Comparison of ENCODE assay signal across 19 cellular contexts in genomic region chr6:149368065-149368464, GRCh38. TPM values are rescaled to one million over a fixed set of nuclear protein-coding genes. Genes with fewer than 3 reads are reported as not detected.
A peak's percentile ranks its signal among the peaks of the same experiment; 100 is the strongest.
DNase-seq lines count a peak whose midpoint lies in the region; ATAC-seq and TF ChIP-seq lines count a peak whose summit lies in the region.
"Had no signal": no experiment of that assay in that cellular context is flagged by ENCODE, and none has a peak within 500 bp of the region (broad histone marks: within the 10 kb centered on the region; RNA-seq: fewer than 3 reads in every experiment).

No MANE protein-coding gene starts in this region.

- H3K36me3 Mint-ChIP-seq in activated T-cell treated with anti-CD3 and anti-CD28 coated beads, Interleukin-2, amount 50 U/mL, for 4 hours (ENCODE audit: insufficient read depth): peaks cover 23% of the 10 kb centered on the region
- peaks cover 53% of the 10 kb centered on the region for H3K36me3 Mint-ChIP-seq in stimulated activated effector memory CD8-positive, alpha-beta T cell treated with anti-CD3 and anti-CD28 coated beads, Interleukin-12 subunit alpha, Interleukin-12 subunit beta, amount 100 ng/mL, for 72 hours

- no peak for TF ChIP-seq CTCF in thyroid gland (IDR thresholded peaks at IDR 0.05)

- H3K27me3 Mint-ChIP-seq in activated T-cell treated with anti-CD3 and anti-CD28 coated beads, Interleukin-2, amount 50 U/mL, for 4 hours (ENCODE audit: low read depth): no peaks in the 10 kb centered on the region

- no peaks in the 10 kb centered on the region for H3K27me3 ChIP-seq in thyroid gland
- H3K27me3 ChIP-seq: hepatocyte, SJCRH30 had no signal

- no peak for DNase-seq in activated T-cell treated with anti-CD3 and anti-CD28 coated beads, Interleukin-2, amount 50 U/mL, for 4 hours
- no peak for DNase-seq in activated T-cell treated with anti-CD3 and anti-CD28 coated beads, Interleukin-2, amount 50 U/mL, for 1 hour
- no peak for DNase-seq in stimulated activated effector memory CD8-positive, alpha-beta T cell treated with anti-CD3 and anti-CD28 coated beads, Interleukin-12 subunit alpha, Interleukin-12 subunit beta, amount 100 ng/mL, for 72 hours (ENCODE audit: low spot score in 2 of 2)
- DNase-seq in thyroid gland: no peak
- no peak for DNase-seq in foreskin melanocyte
- DNase-seq in GDM1 (lab: John Stamatoyannopoulos, UW): no peak
- DNase-seq: activated CD4-positive, alpha-beta T cell treated with anti-CD3 and anti-CD28 coated beads for 1 hour; central memory CD4-positive, alpha-beta T cell; effector CD8-positive, alpha-beta T cell; kidney glomerular epithelial cell; NCI-H1694 treated with DMSO at 0.1 percent for 48 hours; NCI-H446 treated with DMSO at 0.1 percent for 48 hours; SJCRH30; stimulated activated CD4-positive, alpha-beta T cell treated with anti-CD3 and anti-CD28 coated beads, Interleukin-4, amount 100 ng/mL, for 1 hour had no signal

- intact Hi-C loops in thyroid gland (cut with DNase I): no loop called here

- no peaks in the 10 kb centered on the region for H3K9me3 Mint-ChIP-seq in activated T-cell treated with anti-CD3 and anti-CD28 coated beads, Interleukin-2, amount 50 U/mL, for 4 hours
- H3K9me3 Mint-ChIP-seq in stimulated activated effector memory CD8-positive, alpha-beta T cell treated with anti-CD3 and anti-CD28 coated beads, Interleukin-12 subunit alpha, Interleukin-12 subunit beta, amount 100 ng/mL, for 72 hours: no peaks in the 10 kb centered on the region
- H3K9me3 Mint-ChIP-seq: CD14-positive monocyte had no signal

- TF ChIP-seq POLR2A in thyroid gland (IDR thresholded peaks at IDR 0.05): no peak

- H3K27ac Mint-ChIP-seq in stimulated activated effector memory CD8-positive, alpha-beta T cell treated with anti-CD3 and anti-CD28 coated beads, Interleukin-12 subunit alpha, Interleukin-12 subunit beta, amount 100 ng/mL, for 72 hours: no peak overlapping the region
- H3K27ac Mint-ChIP-seq: CD14-positive monocyte had no signal

- H3K27ac ChIP-seq in thyroid gland: no peak overlapping the region
- H3K27ac ChIP-seq: hepatocyte, SJCRH30 had no signal

- H3K4me1 ChIP-seq in thyroid gland: peaks cover 0 to 10% of the 10 kb centered on the region in 2 donors

- 89 to 92% methylated on average over 1 of the region's 1 CpG for WGBS in thyroid gland, 2 donors

- H3K4me3 Mint-ChIP-seq in activated T-cell treated with anti-CD3 and anti-CD28 coated beads, Interleukin-2, amount 50 U/mL, for 4 hours: no peak overlapping the region
- no peak overlapping the region for H3K4me3 Mint-ChIP-seq in stimulated activated effector memory CD8-positive, alpha-beta T cell treated with anti-CD3 and anti-CD28 coated beads, Interleukin-12 subunit alpha, Interleukin-12 subunit beta, amount 100 ng/mL, for 72 hours
- H3K4me3 Mint-ChIP-seq: CD14-positive monocyte had no signal

- no peaks in the 10 kb centered on the region for H3K36me3 ChIP-seq in thyroid gland

- ATAC-seq in activated T-cell treated with anti-CD3 and anti-CD28 coated beads, Interleukin-2, amount 50 U/mL, for 4 hours: peak; percentile 53 to 62
- ATAC-seq in GM21529 (IDR thresholded peaks at IDR 0.05; ENCODE audit: unreplicated experiment): peak; percentile 79
- ATAC-seq in HG03442 (IDR thresholded peaks at IDR 0.05; ENCODE audit: unreplicated experiment): peak; percentile 68
- ATAC-seq in stimulated activated effector memory CD8-positive, alpha-beta T cell treated with anti-CD3 and anti-CD28 coated beads, Interleukin-12 subunit alpha, Interleukin-12 subunit beta, amount 100 ng/mL, for 72 hours: peak; percentile 79

- H3K9me3 ChIP-seq in thyroid gland: no peaks in the 10 kb centered on the region
- H3K9me3 ChIP-seq: SJCRH30 had no signal

- no peak overlapping the region for H3K4me3 ChIP-seq in thyroid gland (replicated peaks in 1 of 3)
- H3K4me3 ChIP-seq: hepatocyte, SJCRH30 had no signal

- peaks cover 44% of the 10 kb centered on the region for H3K4me1 Mint-ChIP-seq in activated T-cell treated with anti-CD3 and anti-CD28 coated beads, Interleukin-2, amount 50 U/mL, for 4 hours (ENCODE audit: low read depth)
- peaks cover 29% of the 10 kb centered on the region for H3K4me1 Mint-ChIP-seq in stimulated activated effector memory CD8-positive, alpha-beta T cell treated with anti-CD3 and anti-CD28 coated beads, Interleukin-12 subunit alpha, Interleukin-12 subunit beta, amount 100 ng/mL, for 72 hours

RNA-seq across cellular contexts. Expression of gene SUMO4, which starts 32.0 kb away (rescaled TPM):
- total RNA-seq in activated T-cell treated with anti-CD3 and anti-CD28 coated beads, Interleukin-2, amount 50 U/mL, for 4 hours: 1 to 10 TPM; 2.6 to 3.0 (median 2.7) TPM
- total RNA-seq in thyroid gland: 1 to 10 TPM; 3.6 to 9.9 (median 4.7) TPM
- total RNA-seq: M059J had no signal

RNA-seq across cellular contexts. Expression of gene TAB2, which starts 50.6 kb away (rescaled TPM):
- 10 to 100 TPM; 69.7 to 84.9 (median 77.4) TPM for total RNA-seq in activated T-cell treated with anti-CD3 and anti-CD28 coated beads, Interleukin-2, amount 50 U/mL, for 4 hours
- total RNA-seq in thyroid gland: 10 to 100 TPM; 58.5 to 74.3 (median 64.7) TPM
